1 cellular context compared by ENCODE assay signal in the genomic region with DNA sequence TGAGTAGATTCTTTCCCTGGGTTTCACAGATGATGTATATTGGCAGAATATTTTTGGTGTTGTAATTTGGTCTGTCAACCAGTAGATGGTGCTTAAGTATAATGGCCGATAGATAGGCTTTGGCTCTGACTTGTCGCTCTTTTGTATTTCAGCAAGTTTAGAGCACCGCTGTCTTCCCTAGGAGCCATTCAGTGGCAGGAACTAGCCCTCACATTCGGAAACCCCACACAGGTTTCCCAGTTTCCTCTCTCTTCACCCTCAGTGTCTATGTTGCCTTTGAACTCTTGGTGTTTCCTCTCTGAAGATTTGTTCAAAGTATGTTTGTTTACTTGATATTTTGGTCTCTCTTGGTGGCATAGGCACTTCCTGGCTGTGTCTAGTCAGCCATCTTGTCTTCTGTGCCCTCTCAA.
TF ChIP-seq lines count a peak whose summit lies in the region.

No MANE protein-coding gene starts in this region.

TF ChIP-seq in GM23338, 12 proteins besides CTCF, POLR2A, EP300 and RAD21 (continued from another document):
- TF ChIP-seq, protein P1, sequence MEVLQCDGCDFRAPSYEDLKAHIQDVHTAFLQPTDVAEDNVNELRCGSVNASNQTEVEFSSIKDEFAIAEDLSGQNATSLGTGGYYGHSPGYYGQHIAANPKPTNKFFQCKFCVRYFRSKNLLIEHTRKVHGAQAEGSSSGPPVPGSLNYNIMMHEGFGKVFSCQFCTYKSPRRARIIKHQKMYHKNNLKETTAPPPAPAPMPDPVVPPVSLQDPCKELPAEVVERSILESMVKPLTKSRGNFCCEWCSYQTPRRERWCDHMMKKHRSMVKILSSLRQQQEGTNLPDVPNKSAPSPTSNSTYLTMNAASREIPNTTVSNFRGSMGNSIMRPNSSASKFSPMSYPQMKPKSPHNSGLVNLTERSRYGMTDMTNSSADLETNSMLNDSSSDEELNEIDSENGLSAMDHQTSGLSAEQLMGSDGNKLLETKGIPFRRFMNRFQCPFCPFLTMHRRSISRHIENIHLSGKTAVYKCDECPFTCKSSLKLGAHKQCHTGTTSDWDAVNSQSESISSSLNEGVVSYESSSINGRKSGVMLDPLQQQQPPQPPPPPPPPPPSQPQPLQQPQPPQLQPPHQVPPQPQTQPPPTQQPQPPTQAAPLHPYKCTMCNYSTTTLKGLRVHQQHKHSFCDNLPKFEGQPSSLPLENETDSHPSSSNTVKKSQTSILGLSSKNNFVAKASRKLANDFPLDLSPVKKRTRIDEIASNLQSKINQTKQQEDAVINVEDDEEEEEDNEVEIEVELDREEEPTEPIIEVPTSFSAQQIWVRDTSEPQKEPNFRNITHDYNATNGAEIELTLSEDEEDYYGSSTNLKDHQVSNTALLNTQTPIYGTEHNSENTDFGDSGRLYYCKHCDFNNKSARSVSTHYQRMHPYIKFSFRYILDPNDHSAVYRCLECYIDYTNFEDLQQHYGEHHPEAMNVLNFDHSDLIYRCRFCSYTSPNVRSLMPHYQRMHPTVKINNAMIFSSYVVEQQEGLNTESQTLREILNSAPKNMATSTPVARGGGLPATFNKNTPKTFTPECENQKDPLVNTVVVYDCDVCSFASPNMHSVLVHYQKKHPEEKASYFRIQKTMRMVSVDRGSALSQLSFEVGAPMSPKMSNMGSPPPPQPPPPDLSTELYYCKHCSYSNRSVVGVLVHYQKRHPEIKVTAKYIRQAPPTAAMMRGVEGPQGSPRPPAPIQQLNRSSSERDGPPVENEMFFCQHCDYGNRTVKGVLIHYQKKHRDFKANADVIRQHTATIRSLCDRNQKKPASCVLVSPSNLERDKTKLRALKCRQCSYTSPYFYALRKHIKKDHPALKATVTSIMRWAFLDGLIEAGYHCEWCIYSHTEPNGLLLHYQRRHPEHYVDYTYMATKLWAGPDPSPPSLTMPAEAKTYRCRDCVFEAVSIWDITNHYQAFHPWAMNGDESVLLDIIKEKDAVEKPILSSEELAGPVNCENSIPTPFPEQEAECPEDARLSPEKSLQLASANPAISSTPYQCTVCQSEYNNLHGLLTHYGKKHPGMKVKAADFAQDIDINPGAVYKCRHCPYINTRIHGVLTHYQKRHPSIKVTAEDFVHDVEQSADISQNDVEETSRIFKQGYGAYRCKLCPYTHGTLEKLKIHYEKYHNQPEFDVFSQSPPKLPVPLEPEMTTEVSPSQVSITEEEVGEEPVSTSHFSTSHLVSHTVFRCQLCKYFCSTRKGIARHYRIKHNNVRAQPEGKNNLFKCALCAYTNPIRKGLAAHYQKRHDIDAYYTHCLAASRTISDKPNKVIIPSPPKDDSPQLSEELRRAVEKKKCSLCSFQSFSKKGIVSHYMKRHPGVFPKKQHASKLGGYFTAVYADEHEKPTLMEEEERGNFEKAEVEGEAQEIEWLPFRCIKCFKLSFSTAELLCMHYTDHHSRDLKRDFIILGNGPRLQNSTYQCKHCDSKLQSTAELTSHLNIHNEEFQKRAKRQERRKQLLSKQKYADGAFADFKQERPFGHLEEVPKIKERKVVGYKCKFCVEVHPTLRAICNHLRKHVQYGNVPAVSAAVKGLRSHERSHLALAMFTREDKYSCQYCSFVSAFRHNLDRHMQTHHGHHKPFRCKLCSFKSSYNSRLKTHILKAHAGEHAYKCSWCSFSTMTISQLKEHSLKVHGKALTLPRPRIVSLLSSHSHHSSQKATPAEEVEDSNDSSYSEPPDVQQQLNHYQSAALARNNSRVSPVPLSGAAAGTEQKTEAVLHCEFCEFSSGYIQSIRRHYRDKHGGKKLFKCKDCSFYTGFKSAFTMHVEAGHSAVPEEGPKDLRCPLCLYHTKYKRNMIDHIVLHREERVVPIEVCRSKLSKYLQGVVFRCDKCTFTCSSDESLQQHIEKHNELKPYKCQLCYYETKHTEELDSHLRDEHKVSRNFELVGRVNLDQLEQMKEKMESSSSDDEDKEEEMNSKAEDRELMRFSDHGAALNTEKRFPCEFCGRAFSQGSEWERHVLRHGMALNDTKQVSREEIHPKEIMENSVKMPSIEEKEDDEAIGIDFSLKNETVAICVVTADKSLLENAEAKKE (CRISPR knock-in tag; IDR thresholded peaks at IDR 0.05): no peak
